Comparison of ENCODE assay signal across 8 cellular contexts in the genomic region with DNA sequence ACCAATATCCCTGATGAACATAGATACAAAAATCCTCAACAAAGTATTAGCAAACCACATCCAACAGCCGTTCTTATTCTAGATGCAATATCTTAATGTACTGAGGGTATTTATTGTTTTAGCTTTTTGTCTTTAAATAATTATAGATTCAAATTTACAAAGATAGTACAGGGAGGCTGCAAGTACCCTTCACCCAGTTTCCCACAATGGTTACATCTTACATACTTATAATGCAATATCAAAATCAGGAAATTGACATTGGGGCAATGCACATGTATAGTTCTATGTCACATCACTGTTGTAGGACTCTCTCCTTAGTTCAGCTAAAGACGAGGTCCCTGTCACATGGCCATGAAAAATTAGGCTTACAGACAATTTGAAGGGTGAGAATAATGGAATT.
"Had no signal": no experiment of that assay in that cellular context is flagged by ENCODE, and none has a peak within 500 bp of the region (broad histone marks: within the 10 kb centered on the region; RNA-seq: fewer than 3 reads in every experiment).

No MANE protein-coding gene starts in this region.

- H3K4me3 Mint-ChIP-seq: H9, HFFc6 had no signal

- H3K4me1 ChIP-seq: HAP-1 had no signal

- H3K9me3 Mint-ChIP-seq: H9 had no signal

- DNase-seq: GM23248, GOT3, H7, H9, HCEC 1CT, HFFc6 had no signal

- H2AFZ ChIP-seq: GM23248 had no signal

- H3K27ac Mint-ChIP-seq: H9, HFFc6 had no signal

- H3K36me3 ChIP-seq: HAP-1 had no signal

- H3K27ac ChIP-seq: GM23248 had no signal

- H3K9me3 ChIP-seq: HAP-1 had no signal

- H3K4me3 ChIP-seq: GM23248, HAP-1 had no signal

- ATAC-seq: HCT116 had no signal

- H3K4me1 Mint-ChIP-seq: H9 had no signal
